ENCODE assay signal across 8 cellular contexts in genomic region chr22:36385491-36386350, GRCh38. TPM values are rescaled to one million over a fixed set of nuclear protein-coding genes. Genes with fewer than 3 reads are reported as not detected.
DNase-seq lines count a peak whose midpoint lies in the region; ATAC-seq and TF ChIP-seq lines count a peak whose summit lies in the region.

No MANE protein-coding gene starts in this region.

- H3K36me3 Mint-ChIP-seq in central memory CD8-positive, alpha-beta T cell (ENCODE audit: insufficient read depth), result peaks cover 49% of the 10 kb centered on the region
- peaks cover 39% of the 10 kb centered on the region for H3K36me3 Mint-ChIP-seq in stimulated activated memory B cell treated with anti-CD40 and anti-IgM and Interleukin-4, amounts not matched to agents 10 μg/mL and 1 μg/mL and 100 μg/mL, for 72 hours

- DNase-seq in AG08395 (ENCODE audit: low spot score) (peak; percentile 34), HL-60 (ENCODE audit: low read depth in 1 of 2, low spot score in 1 of 2) (no peak), T-helper 9 cell (peak; percentile 60), lung (ENCODE audit: low spot score) (peak; percentile 83), hepatic stellate cell (ENCODE audit: low spot score) (no peak), NCI-H82 (lab: John Stamatoyannopoulos, UW) (no peak)
- DNase-seq in central memory CD8-positive, alpha-beta T cell (ENCODE audit: low spot score in 2 of 2), result no peak

- H3K9me3 Mint-ChIP-seq in central memory CD8-positive, alpha-beta T cell, result no peaks in the 10 kb centered on the region
- H3K9me3 Mint-ChIP-seq in stimulated activated memory B cell treated with anti-CD40 and anti-IgM and Interleukin-4, amounts not matched to agents 10 μg/mL and 1 μg/mL and 100 μg/mL, for 72 hours, result no peaks in the 10 kb centered on the region

- no peaks in the 10 kb centered on the region for H3K9me3 ChIP-seq in lung (ENCODE audit: control insufficient read depth in 2 of 2, insufficient read depth in 1 of 2, low read length in 1 of 2)

- peak overlapping the region; percentile 92 for H3K27ac Mint-ChIP-seq in central memory CD8-positive, alpha-beta T cell (ENCODE audit: low read depth)
- H3K27ac Mint-ChIP-seq in stimulated activated memory B cell treated with anti-CD40 and anti-IgM and Interleukin-4, amounts not matched to agents 10 μg/mL and 1 μg/mL and 100 μg/mL, for 72 hours, result peak overlapping the region; percentile 89

- no peak for ATAC-seq in central memory CD8-positive, alpha-beta T cell (replicated peaks; ENCODE audit: extremely low read depth, poor library complexity, severe bottlenecking)
- ATAC-seq in lung (ENCODE audit: insufficient read depth, low FRiP score), result no peak
- peak; percentile 13 for ATAC-seq in stimulated activated memory B cell treated with anti-CD40 and anti-IgM and Interleukin-4, amounts not matched to agents 10 μg/mL and 1 μg/mL and 100 μg/mL, for 72 hours

- TF ChIP-seq CTCF in HL-60 (IDR thresholded peaks at IDR 0.05; ENCODE audit: insufficient read depth, low read length) (no peak), lung (IDR thresholded peaks at IDR 0.05; ENCODE audit: control extremely low read depth, extremely low read depth) (no peak)

- H3K27me3 ChIP-seq in HL-60 (ENCODE audit: insufficient read depth, poor library complexity, severe bottlenecking) (no peaks in the 10 kb centered on the region), lung (ENCODE audit: control insufficient read depth, insufficient read depth) (no peaks in the 10 kb centered on the region)

- WGBS in lung, 2 donors, result 6 to 10% methylated on average over 12 of the region's 12 CpGs

- no peaks in the 10 kb centered on the region for H3K27me3 Mint-ChIP-seq in central memory CD8-positive, alpha-beta T cell
- no peaks in the 10 kb centered on the region for H3K27me3 Mint-ChIP-seq in stimulated activated memory B cell treated with anti-CD40 and anti-IgM and Interleukin-4, amounts not matched to agents 10 μg/mL and 1 μg/mL and 100 μg/mL, for 72 hours

- H3K4me1 Mint-ChIP-seq in central memory CD8-positive, alpha-beta T cell, result peaks cover 56% of the 10 kb centered on the region
- peaks cover 63% of the 10 kb centered on the region for H3K4me1 Mint-ChIP-seq in stimulated activated memory B cell treated with anti-CD40 and anti-IgM and Interleukin-4, amounts not matched to agents 10 μg/mL and 1 μg/mL and 100 μg/mL, for 72 hours

- peaks cover 3 to 8% of the 10 kb centered on the region in 2 donors for H3K36me3 ChIP-seq in lung (ENCODE audit: control insufficient read depth in 2 of 2, insufficient read depth in 2 of 2, low read length in 2 of 2)

- H3K27ac ChIP-seq in HL-60 (replicated peaks) (peak overlapping the region; percentile 87), lung (ENCODE audit: low read depth in 1 of 2, low read length in 1 of 2) (peak overlapping the region; percentile 99 to 100)

- H3K4me3 ChIP-seq in HL-60 (replicated peaks; ENCODE audit: insufficient read depth, low read length) (peak overlapping the region; percentile 72), lung (peak overlapping the region; percentile 99)

- H3K4me1 ChIP-seq in lung (ENCODE audit: control insufficient read depth in 2 of 2, insufficient read depth in 2 of 2, low read length in 2 of 2), result peaks cover 9 to 19% of the 10 kb centered on the region in 2 donors

- peak overlapping the region; percentile 96 for H3K4me3 Mint-ChIP-seq in central memory CD8-positive, alpha-beta T cell
- peak overlapping the region; percentile 99 for H3K4me3 Mint-ChIP-seq in stimulated activated memory B cell treated with anti-CD40 and anti-IgM and Interleukin-4, amounts not matched to agents 10 μg/mL and 1 μg/mL and 100 μg/mL, for 72 hours

RNA-seq across cellular contexts. Expression of gene MYH9, which starts 2.0 kb away (rescaled TPM):
- 100 to 1,000 TPM; 398 to 667 TPM for total RNA-seq in lung
- 100 to 1,000 TPM; 184 to 266 TPM for polyA plus RNA-seq in lung

Comparison
In these comparisons a context has a peak if more than half of its experiments do, and no peak if none do; other contexts are left out.
1. DNase-seq: peak in AG08395 (single experiment), T-helper 9 cell (single experiment) and lung (single experiment); none in HL-60 (0 of 2), central memory CD8-positive, alpha-beta T cell (0 of 2), hepatic stellate cell (single experiment) and NCI-H82 (single experiment).